In genomic region chr7:25187932-25188331, GRCh38 we compare ENCODE assay signal across 27 cellular contexts. TPM values are rescaled to one million over a fixed set of nuclear protein-coding genes. Genes with fewer than 3 reads are reported as not detected.
DNase-seq lines count a peak whose midpoint lies in the region; ATAC-seq and TF ChIP-seq lines count a peak whose summit lies in the region.
"Had no signal": no experiment of that assay in that cellular context is flagged by ENCODE, and none has a peak within 500 bp of the region (broad histone marks: within the 10 kb centered on the region; RNA-seq: fewer than 3 reads in every experiment).

No MANE protein-coding gene starts in this region.

- H3K4me3 ChIP-seq in A673 (ENCODE audit: low read depth, low read length, poor library complexity, severe bottlenecking) (no peak overlapping the region), PC-9 (no peak overlapping the region), lower lobe of right lung (no peak overlapping the region)
- H3K4me3 ChIP-seq: ascending aorta; BLaER1 treated with 17β-estradiol and CSF1 and Interleukin-3, amounts not matched to agents 10 nM and 100 nM; esophagus squamous epithelium; gastrocnemius medialis; skin epidermis had no signal

- H3F3A ChIP-seq in PC-9 (ENCODE audit: insufficient read depth, low read depth): no peaks in the 10 kb centered on the region

- H2AFZ ChIP-seq in PC-9: 0 out of 2 replicates have a peak overlapping the region, but pooled peaks have one; percentile 31

- H3K27ac ChIP-seq in A673 (ENCODE audit: low read depth, low read length, poor library complexity, severe bottlenecking): no peak overlapping the region
- H3K27ac ChIP-seq in PC-9: no peak overlapping the region
- H3K27ac ChIP-seq in lower lobe of right lung: peak overlapping the region; percentile 38
- H3K27ac ChIP-seq: ascending aorta; BLaER1 treated with 17β-estradiol and CSF1 and Interleukin-3, amounts not matched to agents 10 nM and 100 nM; esophagus squamous epithelium; gastrocnemius medialis; neutrophil; RWPE1; skin epidermis had no signal

- no peaks in the 10 kb centered on the region for H3K9me3 ChIP-seq in A673 (ENCODE audit: low read depth, low read length, poor library complexity, severe bottlenecking)
- no peaks in the 10 kb centered on the region for H3K9me3 ChIP-seq in PC-9 (ENCODE audit: insufficient read depth, low read depth)
- H3K9me3 ChIP-seq in lower lobe of right lung: no peaks in the 10 kb centered on the region
- H3K9me3 ChIP-seq: ascending aorta; BLaER1 treated with 17β-estradiol and CSF1 and Interleukin-3, amounts not matched to agents 10 nM and 100 nM; Caco-2; esophagus squamous epithelium; gastrocnemius medialis; neutrophil; SK-N-SH had no signal

- peak in 1 of 2 donors; percentile 11 for ATAC-seq in lower lobe of right lung
- ATAC-seq in GM18870 (IDR thresholded peaks at IDR 0.05; ENCODE audit: unreplicated experiment): no peak
- ATAC-seq in stimulated activated naive CD8-positive, alpha-beta T cell treated with anti-CD3 and anti-CD28 coated beads, Interleukin-15, Interleukin-2, amounts not matched to agents 100 U/mL and 50 U/mL, for 24 hours: no peak
- ATAC-seq: activated T-helper 17 cell treated with anti-CD3 and anti-CD28 coated beads, Interleukin-2, amount 50 U/mL, for 72 hours; gastrocnemius medialis had no signal

- CTCF ChIA-PET in A673 (lab: Charles Lee) (no interaction called here), PC-9 (lab: Charles Lee) (no interaction called here)

- H3K9me2 ChIP-seq in PC-9 (ENCODE audit: insufficient read depth): no peaks in the 10 kb centered on the region
- H3K9me2 ChIP-seq: SK-N-SH had no signal

- POLR2A ChIA-PET in A673 (lab: Charles Lee; ENCODE audit: low non-redundant PET): no interaction called here
- POLR2A ChIA-PET in PC-9 (lab: Charles Lee; ENCODE audit: unreplicated experiment): no interaction called here

- H4K20me1 ChIP-seq in PC-9 (ENCODE audit: insufficient read depth): no peaks in the 10 kb centered on the region
- H4K20me1 ChIP-seq: BLaER1 treated with 17β-estradiol and CSF1 and Interleukin-3, amounts not matched to agents 10 nM and 100 nM had no signal

- 0 out of 2 replicates have a peak, but pooled peaks have one; percentile 12 for TF ChIP-seq CTCF in A673 (conservative IDR thresholded peaks at IDR 0.05; ENCODE audit: low read depth, low read length)
- no peak for TF ChIP-seq CTCF in PC-9 (conservative IDR thresholded peaks at IDR 0.05)
- no peak for TF ChIP-seq CTCF in lower lobe of right lung (IDR thresholded peaks at IDR 0.05)

- H3K36me3 ChIP-seq in A673 (ENCODE audit: insufficient read depth, low read length, poor library complexity, severe bottlenecking) (no peaks in the 10 kb centered on the region), PC-9 (ENCODE audit: low read depth) (no peaks in the 10 kb centered on the region), lower lobe of right lung (no peaks in the 10 kb centered on the region)
- H3K36me3 ChIP-seq: ascending aorta; BLaER1 treated with 17β-estradiol and CSF1 and Interleukin-3, amounts not matched to agents 10 nM and 100 nM; esophagus squamous epithelium; gastrocnemius medialis; neutrophil had no signal

- DNase-seq in A673 (ENCODE audit: low spot score) (no peak), HT-29 (ENCODE audit: low spot score) (peak; percentile 15), PC-9 (no peak), lower lobe of right lung (no peak), hypothalamus (lab: John Stamatoyannopoulos, UW) (no peak)
- no peak for DNase-seq in NK-92 treated with Interleukin-12 subunit alpha and Interleukin-12 subunit beta, amount 100 ng/mL, for 24 hours (lab: John Stamatoyannopoulos, UW)
- no peak for DNase-seq in stimulated activated naive CD8-positive, alpha-beta T cell treated with anti-CD3 and anti-CD28 coated beads, Interleukin-15, Interleukin-2, amounts not matched to agents 100 U/mL and 50 U/mL, for 24 hours
- DNase-seq: ACHN, Caco-2, caudate nucleus, esophagus squamous epithelium, gastrocnemius medialis, kidney glomerular epithelial cell, NCI-H187, NCI-H524 treated with DMSO at 0.1 percent for 48 hours, SK-N-SH had no signal

- H3K79me2 ChIP-seq in PC-9 (ENCODE audit: low read depth): no peaks in the 10 kb centered on the region

- BruUV-seq in A673 (replicated peaks; lab: Mats Ljungman, UMichigan): no TSS peak
- no TSS peak for BruUV-seq in PC-9 (replicated peaks; lab: Mats Ljungman, UMichigan)

- H3K27me3 ChIP-seq in A673 (replicated peaks; ENCODE audit: insufficient read depth, low read depth, low read length, poor library complexity) (no peaks in the 10 kb centered on the region), PC-9 (ENCODE audit: insufficient read depth, low read depth) (peaks cover 30% of the 10 kb centered on the region), lower lobe of right lung (ENCODE audit: low read depth) (no peaks in the 10 kb centered on the region)
- H3K27me3 ChIP-seq: ascending aorta; BLaER1 treated with 17β-estradiol and CSF1 and Interleukin-3, amounts not matched to agents 10 nM and 100 nM; gastrocnemius medialis had no signal

- H3K4me2 ChIP-seq in PC-9: no peak overlapping the region
- H3K4me2 ChIP-seq: BLaER1 treated with 17β-estradiol and CSF1 and Interleukin-3, amounts not matched to agents 10 nM and 100 nM; SK-N-SH had no signal

- intact Hi-C loops in A673 (cut with micrococcal nuclease; ENCODE audit: unreplicated experiment) (no loop called here), PC-9 (cut with micrococcal nuclease; ENCODE audit: unreplicated experiment) (no loop called here), lower lobe of right lung (cut with DNase I) (no loop called here)

- H3K4me1 ChIP-seq in A673 (ENCODE audit: insufficient read depth, low read length, poor library complexity, severe bottlenecking) (no peaks in the 10 kb centered on the region), PC-9 (replicated peaks; ENCODE audit: insufficient read depth) (0 out of 2 replicates have a peak, but pooled peaks cover 3% of the 10 kb centered on the region), lower lobe of right lung (no peaks in the 10 kb centered on the region)
- H3K4me1 ChIP-seq: ascending aorta, esophagus squamous epithelium, gastrocnemius medialis had no signal

RNA-seq across cellular contexts. Expression of gene NPVF, which starts 40.4 kb away (rescaled TPM):
- total RNA-seq in A673 (2021) (not detected in 2 replicates), PC-9 (2021) (not detected in 2 replicates), lower lobe of right lung (not detected)
- not detected in 2 replicates for total RNA-seq in HT-29 (2014; rRNA removed; shearing (Covaris generic))
- total RNA-seq: activated T-helper 17 cell treated with anti-CD3 and anti-CD28 coated beads, Interleukin-2, amount 50 U/mL, for 72 hours; ascending aorta; Caco-2; esophagus squamous epithelium; gastrocnemius medialis; lung microvascular endothelial cell; pulmonary artery endothelial cell; subcutaneous adipose tissue; ureter had no signal
